Comparison of ENCODE assay signal across 10 cellular contexts in genomic region chr1:20494609-20495311, GRCh38. TPM values are rescaled to one million over a fixed set of nuclear protein-coding genes. Genes with fewer than 3 reads are reported as not detected.
DNase-seq lines count a peak whose midpoint lies in the region; TF ChIP-seq lines count a peak whose summit lies in the region.
"Had no signal": no experiment of that assay in that cellular context is flagged by ENCODE, and none has a peak within 500 bp of the region (broad histone marks: within the 10 kb centered on the region; RNA-seq: fewer than 3 reads in every experiment).

No MANE protein-coding gene starts in this region.

- H3K27ac ChIP-seq in AG04450 (ENCODE audit: low read depth, low read length): peak overlapping the region; percentile 73

- no peak overlapping the region for H3K4me3 ChIP-seq in AG04450 (ENCODE audit: low read depth, low read length)
- H3K4me3 ChIP-seq: heart left ventricle had no signal

- CTCF ChIA-PET in AG04450 (lab: Charles Lee): interaction anchor here (0.5 to 7.8 kb wide), 51 partner anchors 9 to 884 kb away, joined by 3 to 176 read pairs (median 4); partner anchors contain the start of genes CAMK2N1 and PINK1

- POLR2A ChIA-PET in AG04450 (lab: Yijun Ruan, JAX): interaction anchor here (0.7 to 2.3 kb wide), 8 partner anchors 9 to 142 kb away, joined by 3 to 16 read pairs (median 6); partner anchors contain the start of genes CAMK2N1 and MUL1

- no peaks in the 10 kb centered on the region for H3K27me3 ChIP-seq in AG04450 (ENCODE audit: control insufficient read depth, insufficient read depth, low read length)

- DNase-seq in AG04450 (ENCODE audit: low read depth, low spot score): peak; percentile 72
- peak; percentile 92 for DNase-seq in HT1080 (ENCODE audit: low read depth)
- peak; percentile 90 for DNase-seq in astrocyte of the hippocampus (ENCODE audit: low read depth, low spot score)
- DNase-seq in kidney glomerular epithelial cell (lab: John Stamatoyannopoulos, UW): peak; percentile 49
- no peak for DNase-seq in OCI-M1 (lab: John Stamatoyannopoulos, UW)
- no peak for DNase-seq in T-helper 2 cell
- no peak for DNase-seq in SK-N-DZ (ENCODE audit: low spot score)
- no peak for DNase-seq in cerebellum (ENCODE audit: low spot score)
- DNase-seq: activated naive CD4-positive, alpha-beta T cell treated with Interleukin-2 at 50 U/mL for 16 hours; heart left ventricle had no signal

- no peaks in the 10 kb centered on the region for H3K9me3 ChIP-seq in AG04450 (ENCODE audit: control insufficient read depth, insufficient read depth, low read length)
- H3K9me3 ChIP-seq: heart left ventricle had no signal

- TF ChIP-seq CTCF in AG04450 (IDR thresholded peaks at IDR 0.05; ENCODE audit: low read depth, low read length): no peak

RNA-seq across cellular contexts. Expression of gene CAMK2N1, which starts 8.8 kb away (rescaled TPM):
- polyA plus RNA-seq in AG04450 (2011; rRNA removed): 62.8 and 83.1 TPM in 2 replicates
- 15.7 and 19.8 TPM in 2 replicates for polyA minus RNA-seq in AG04450 (2011; rRNA and poly(A)+ RNA removed)
- 13.3 and 15.2 TPM in 2 replicates for total RNA-seq in HT1080 (2014; rRNA removed; shearing (Covaris generic))
- 54.5 and 61.8 TPM in 2 replicates for polyA plus RNA-seq in HT1080 (2015; cell fraction: cytosol; rRNA removed)
- 17.9 and 19.4 TPM in 2 replicates for polyA plus RNA-seq in HT1080 (2015; cell fraction: nucleus; rRNA removed)
- polyA plus RNA-seq in SK-N-DZ (2014; cell fraction: cytosol; rRNA removed): 4.9 and 5.3 TPM in 2 replicates
- 1.3 and 3.1 TPM in 2 replicates for polyA plus RNA-seq in SK-N-DZ (2014; cell fraction: nucleus; rRNA removed)
- 26.5 TPM for total RNA-seq in cerebellum

RNA-seq across cellular contexts. Expression of gene MUL1, which starts 13.2 kb away (rescaled TPM):
- 23.1 and 26.6 TPM in 2 replicates for polyA plus RNA-seq in AG04450 (2011; rRNA removed)
- 23.2 and 30.1 TPM in 2 replicates for polyA minus RNA-seq in AG04450 (2011; rRNA and poly(A)+ RNA removed)
- 38.3 and 40.6 TPM in 2 replicates for total RNA-seq in HT1080 (2014; rRNA removed; shearing (Covaris generic))
- 35.9 and 37.4 TPM in 2 replicates for polyA plus RNA-seq in HT1080 (2015; cell fraction: cytosol; rRNA removed)
- polyA plus RNA-seq in HT1080 (2015; cell fraction: nucleus; rRNA removed): 31.0 and 34.8 TPM in 2 replicates
- polyA plus RNA-seq in SK-N-DZ (2014; cell fraction: cytosol; rRNA removed): 23.8 and 27.3 TPM in 2 replicates
- 10.6 and 13.3 TPM in 2 replicates for polyA plus RNA-seq in SK-N-DZ (2014; cell fraction: nucleus; rRNA removed)
- total RNA-seq in cerebellum: 10.3 TPM

RNA-seq across cellular contexts. Expression of gene FAM43B, which starts 57.6 kb away (rescaled TPM):
- 0.02 TPM in 1 of 2 replicates, not detected in the other for polyA plus RNA-seq in AG04450 (2011; rRNA removed)
- polyA minus RNA-seq in AG04450 (2011; rRNA and poly(A)+ RNA removed): not detected in 2 replicates
- total RNA-seq in HT1080 (2014; rRNA removed; shearing (Covaris generic)): 0.07 and 0.08 TPM in 2 replicates
- 0.21 and 0.33 TPM in 2 replicates for polyA plus RNA-seq in HT1080 (2015; cell fraction: cytosol; rRNA removed)
- polyA plus RNA-seq in HT1080 (2015; cell fraction: nucleus; rRNA removed): 0.24 and 0.55 TPM in 2 replicates
- polyA plus RNA-seq in SK-N-DZ (2014; cell fraction: cytosol; rRNA removed): 1.2 and 1.8 TPM in 2 replicates
- 0.36 and 0.86 TPM in 2 replicates for polyA plus RNA-seq in SK-N-DZ (2014; cell fraction: nucleus; rRNA removed)
- total RNA-seq in cerebellum: 2.5 TPM

Comparison
In these comparisons a context has a peak if more than half of its experiments do, and no peak if none do; other contexts are left out.
1. DNase-seq: peak in AG04450 (single experiment), HT1080 (single experiment), astrocyte of the hippocampus (single experiment) and kidney glomerular epithelial cell (single experiment); none in OCI-M1 (single experiment), T-helper 2 cell (0 of 5), SK-N-DZ (single experiment) and cerebellum (single experiment).